In genomic region chr1:209700671-209701070, GRCh38 we compare ENCODE assay signal across 10 cellular contexts. TPM values are rescaled to one million over a fixed set of nuclear protein-coding genes. Genes with fewer than 3 reads are reported as not detected.
A peak's percentile ranks its signal among the peaks of the same experiment; 100 is the strongest.
DNase-seq lines count a peak whose midpoint lies in the region; ATAC-seq and TF ChIP-seq lines count a peak whose summit lies in the region.
"Not testable (repeated sequence)": the region's sequence is repeated elsewhere in the genome, so short reads cannot be mapped to it uniquely, and the experiment has no call there.
"Had no signal": no experiment of that assay in that cellular context is flagged by ENCODE, and none has a peak within 500 bp of the region (broad histone marks: within the 10 kb centered on the region; RNA-seq: fewer than 3 reads in every experiment).

No MANE protein-coding gene starts in this region.

- intact Hi-C loops in activated CD4-positive, alpha-beta memory T cell treated with anti-CD3 and anti-CD28 coated beads for 36 hours (cut with micrococcal nuclease); activated T-helper 1 cell treated with anti-CD3 and anti-CD28 coated beads, Interleukin-12 subunit alpha, Interleukin-12 subunit beta, Interleukin-2, Interleukin-4 antibody, amounts not matched to agents 30 ng/mL and 10 ng/mL and 1 ng/mL, durations not matched to agents 14 hours and 24 hours and 36 hours (cut with micrococcal nuclease); activated naive CD4-positive, alpha-beta T cell treated with anti-CD3 and anti-CD28 coated beads for 36 hours (cut with micrococcal nuclease); right lobe of liver (cut with DNase I): not testable (repeated sequence)

- not testable (repeated sequence) for H3K9me3 Mint-ChIP-seq in activated CD4-positive, alpha-beta memory T cell treated with anti-CD3 and anti-CD28 coated beads for 36 hours; activated T-helper 1 cell treated with anti-CD3 and anti-CD28 coated beads, Interleukin-12 subunit alpha, Interleukin-12 subunit beta, Interleukin-2, Interleukin-4 antibody, amounts not matched to agents 30 ng/mL and 10 ng/mL and 1 ng/mL, durations not matched to agents 14 hours and 24 hours and 36 hours; activated naive CD4-positive, alpha-beta T cell treated with anti-CD3 and anti-CD28 coated beads for 36 hours

- not testable (repeated sequence) for H3K9me3 ChIP-seq in right lobe of liver

- not testable (repeated sequence) for H3K27me3 Mint-ChIP-seq in activated CD4-positive, alpha-beta memory T cell treated with anti-CD3 and anti-CD28 coated beads for 36 hours; activated T-helper 1 cell treated with anti-CD3 and anti-CD28 coated beads, Interleukin-12 subunit alpha, Interleukin-12 subunit beta, Interleukin-2, Interleukin-4 antibody, amounts not matched to agents 30 ng/mL and 10 ng/mL and 1 ng/mL, durations not matched to agents 14 hours and 24 hours and 36 hours (ENCODE audit: insufficient read depth); activated naive CD4-positive, alpha-beta T cell treated with anti-CD3 and anti-CD28 coated beads for 36 hours (ENCODE audit: low read depth)

- not testable (repeated sequence) for ATAC-seq in left lobe of liver, right lobe of liver

- not testable (repeated sequence) for H3K36me3 Mint-ChIP-seq in activated CD4-positive, alpha-beta memory T cell treated with anti-CD3 and anti-CD28 coated beads for 36 hours
- peaks cover 25% of the 10 kb centered on the region for H3K36me3 Mint-ChIP-seq in activated T-helper 1 cell treated with anti-CD3 and anti-CD28 coated beads, Interleukin-12 subunit alpha, Interleukin-12 subunit beta, Interleukin-2, Interleukin-4 antibody, amounts not matched to agents 30 ng/mL and 10 ng/mL and 1 ng/mL, durations not matched to agents 14 hours and 24 hours and 36 hours (ENCODE audit: low read depth)
- H3K36me3 Mint-ChIP-seq in activated naive CD4-positive, alpha-beta T cell treated with anti-CD3 and anti-CD28 coated beads for 36 hours (ENCODE audit: low read depth) = peaks cover 10% of the 10 kb centered on the region

- peaks cover 73% of the 10 kb centered on the region for H3K4me1 Mint-ChIP-seq in activated CD4-positive, alpha-beta memory T cell treated with anti-CD3 and anti-CD28 coated beads for 36 hours (ENCODE audit: low read depth)
- peaks cover 78% of the 10 kb centered on the region for H3K4me1 Mint-ChIP-seq in activated T-helper 1 cell treated with anti-CD3 and anti-CD28 coated beads, Interleukin-12 subunit alpha, Interleukin-12 subunit beta, Interleukin-2, Interleukin-4 antibody, amounts not matched to agents 30 ng/mL and 10 ng/mL and 1 ng/mL, durations not matched to agents 14 hours and 24 hours and 36 hours (ENCODE audit: low read depth)
- H3K4me1 Mint-ChIP-seq in activated naive CD4-positive, alpha-beta T cell treated with anti-CD3 and anti-CD28 coated beads for 36 hours (ENCODE audit: low read depth) = peaks cover 78% of the 10 kb centered on the region

- not testable (repeated sequence) for DNase-seq in activated CD4-positive, alpha-beta memory T cell treated with anti-CD3 and anti-CD28 coated beads for 36 hours; activated T-helper 1 cell treated with anti-CD3 and anti-CD28 coated beads, Interleukin-12 subunit alpha, Interleukin-12 subunit beta, Interleukin-2, Interleukin-4 antibody, amounts not matched to agents 30 ng/mL and 10 ng/mL and 1 ng/mL, durations not matched to agents 14 hours and 24 hours and 36 hours (ENCODE audit: low spot score); activated naive CD4-positive, alpha-beta T cell treated with anti-CD3 and anti-CD28 coated beads for 36 hours; right lobe of liver
- DNase-seq in left lobe of liver (ENCODE audit: low spot score) = peak; percentile 50

- H3K4me3 ChIP-seq in right lobe of liver = not testable (repeated sequence)

- not testable (repeated sequence) for H3K36me3 ChIP-seq in right lobe of liver

- not testable (repeated sequence) for TF ChIP-seq CTCF in right lobe of liver (IDR thresholded peaks at IDR 0.05)

- H3K4me3 Mint-ChIP-seq in activated CD4-positive, alpha-beta memory T cell treated with anti-CD3 and anti-CD28 coated beads for 36 hours; activated T-helper 1 cell treated with anti-CD3 and anti-CD28 coated beads, Interleukin-12 subunit alpha, Interleukin-12 subunit beta, Interleukin-2, Interleukin-4 antibody, amounts not matched to agents 30 ng/mL and 10 ng/mL and 1 ng/mL, durations not matched to agents 14 hours and 24 hours and 36 hours: not testable (repeated sequence)
- peak overlapping the region; percentile 11 for H3K4me3 Mint-ChIP-seq in activated naive CD4-positive, alpha-beta T cell treated with anti-CD3 and anti-CD28 coated beads for 36 hours

- H3K27ac Mint-ChIP-seq in activated CD4-positive, alpha-beta memory T cell treated with anti-CD3 and anti-CD28 coated beads for 36 hours = peak overlapping the region; percentile 47
- H3K27ac Mint-ChIP-seq in activated T-helper 1 cell treated with anti-CD3 and anti-CD28 coated beads, Interleukin-12 subunit alpha, Interleukin-12 subunit beta, Interleukin-2, Interleukin-4 antibody, amounts not matched to agents 30 ng/mL and 10 ng/mL and 1 ng/mL, durations not matched to agents 14 hours and 24 hours and 36 hours = peak overlapping the region; percentile 10
- H3K27ac Mint-ChIP-seq in activated naive CD4-positive, alpha-beta T cell treated with anti-CD3 and anti-CD28 coated beads for 36 hours = peak overlapping the region; percentile 70

- POLR2A ChIA-PET in activated CD4-positive, alpha-beta memory T cell treated with anti-CD3 and anti-CD28 coated beads for 36 hours (lab: Charles Lee) = interaction anchor here (1.8 kb wide), 1 partner anchor 55 kb away, joined by 6 read pairs; the partner anchor contains the start of gene TRAF3IP3

- H3K4me1 ChIP-seq in right lobe of liver = peaks cover 0 to 30% (median 11%) of the 10 kb centered on the region in 4 donors

- CTCF ChIA-PET in activated CD4-positive, alpha-beta memory T cell treated with anti-CD3 and anti-CD28 coated beads for 36 hours (lab: Charles Lee) = interaction anchor here (1.5 kb wide), 1 partner anchor 48 kb away, joined by 5 read pairs; no protein-coding TSS in a partner anchor
- CTCF ChIA-PET in activated naive CD4-positive, alpha-beta T cell treated with anti-CD3 and anti-CD28 coated beads for 36 hours (lab: Charles Lee) = interaction anchor here (0.6 to 1.3 kb wide), 3 partner anchors 27 to 48 kb away, joined by 4 read pairs; no protein-coding TSS in a partner anchor

- TF ChIP-seq POLR2A in right lobe of liver (IDR thresholded peaks at IDR 0.05) = not testable (repeated sequence)

- H3K27ac ChIP-seq in right lobe of liver = peak overlapping the region in 2 of 3 donors; percentile 60 to 77

- H3K27me3 ChIP-seq in right lobe of liver = not testable (repeated sequence)

RNA-seq across cellular contexts. Expression of gene HSD11B1, which starts 4.0 kb away (rescaled TPM):
- 10 to 100 TPM; 22.4 to 23.9 TPM for total RNA-seq in activated CD4-positive, alpha-beta memory T cell treated with anti-CD3 and anti-CD28 coated beads for 36 hours
- total RNA-seq in activated T-helper 1 cell treated with anti-CD3 and anti-CD28 coated beads, Interleukin-12 subunit alpha, Interleukin-12 subunit beta, Interleukin-2, Interleukin-4 antibody, amounts not matched to agents 30 ng/mL and 10 ng/mL and 1 ng/mL, durations not matched to agents 14 hours and 24 hours and 36 hours = 15.9 and 17.9 TPM in 2 replicates
- total RNA-seq in activated naive CD4-positive, alpha-beta T cell treated with anti-CD3 and anti-CD28 coated beads for 36 hours = 1 to 10 TPM; 6.7 to 8.0 TPM
- 479 TPM for total RNA-seq in left lobe of liver
- 100 to 1,000 TPM; 281 to 749 (median 512) TPM for total RNA-seq in right lobe of liver
- total RNA-seq: A673, Daoy, G401, GM12878 had no signal

RNA-seq across cellular contexts. Expression of gene G0S2, which starts 25.5 kb away (rescaled TPM):
- 10 to 100 TPM; 92.7 to 93.1 TPM for total RNA-seq in activated CD4-positive, alpha-beta memory T cell treated with anti-CD3 and anti-CD28 coated beads for 36 hours
- total RNA-seq in activated T-helper 1 cell treated with anti-CD3 and anti-CD28 coated beads, Interleukin-12 subunit alpha, Interleukin-12 subunit beta, Interleukin-2, Interleukin-4 antibody, amounts not matched to agents 30 ng/mL and 10 ng/mL and 1 ng/mL, durations not matched to agents 14 hours and 24 hours and 36 hours = 501 and 509 TPM in 2 replicates
- total RNA-seq in activated naive CD4-positive, alpha-beta T cell treated with anti-CD3 and anti-CD28 coated beads for 36 hours = 100 to 1,000 TPM; 138 to 139 TPM
- total RNA-seq in left lobe of liver = 75.0 TPM
- 100 to 1,000 TPM in 4 of 6 experiments, 10 to 100 TPM in 2; 36.9 to 749 (median 247) TPM for total RNA-seq in right lobe of liver
- total RNA-seq: CD4-positive, CD25-positive, alpha-beta regulatory T cell; G401 had no signal

RNA-seq across cellular contexts. Expression of gene LAMB3, which starts 48.4 kb away (rescaled TPM):
- 10 to 100 TPM; 14.6 to 14.7 TPM for total RNA-seq in activated CD4-positive, alpha-beta memory T cell treated with anti-CD3 and anti-CD28 coated beads for 36 hours
- 15.8 and 18.3 TPM in 2 replicates for total RNA-seq in activated T-helper 1 cell treated with anti-CD3 and anti-CD28 coated beads, Interleukin-12 subunit alpha, Interleukin-12 subunit beta, Interleukin-2, Interleukin-4 antibody, amounts not matched to agents 30 ng/mL and 10 ng/mL and 1 ng/mL, durations not matched to agents 14 hours and 24 hours and 36 hours
- total RNA-seq in activated naive CD4-positive, alpha-beta T cell treated with anti-CD3 and anti-CD28 coated beads for 36 hours = 10 to 100 TPM; 11.8 to 13.0 TPM
- total RNA-seq in left lobe of liver = 7.8 TPM
- total RNA-seq in right lobe of liver = 10 to 100 TPM in 1 of 6 experiments, 1 to 10 TPM in 5; 5.0 to 14.6 (median 8.4) TPM
- total RNA-seq: G401 had no signal

RNA-seq across cellular contexts. Expression of gene TRAF3IP3, which starts 55.2 kb away (rescaled TPM):
- 100 to 1,000 TPM; 212 to 217 TPM for total RNA-seq in activated CD4-positive, alpha-beta memory T cell treated with anti-CD3 and anti-CD28 coated beads for 36 hours
- 378 and 384 TPM in 2 replicates for total RNA-seq in activated T-helper 1 cell treated with anti-CD3 and anti-CD28 coated beads, Interleukin-12 subunit alpha, Interleukin-12 subunit beta, Interleukin-2, Interleukin-4 antibody, amounts not matched to agents 30 ng/mL and 10 ng/mL and 1 ng/mL, durations not matched to agents 14 hours and 24 hours and 36 hours
- total RNA-seq in activated naive CD4-positive, alpha-beta T cell treated with anti-CD3 and anti-CD28 coated beads for 36 hours = 100 to 1,000 TPM; 107 to 113 TPM
- 1.4 TPM for total RNA-seq in left lobe of liver
- total RNA-seq in right lobe of liver = 1 to 10 TPM in 5 of 6 experiments, under 1 TPM in 1; 0.95 to 7.7 (median 1.6) TPM
- total RNA-seq: Daoy had no signal

Comparison
In these comparisons a context has a peak if more than half of its experiments do, and no peak if none do; other contexts are left out.
1. H3K27ac Mint-ChIP-seq: peak in every context shown above with its lines; median percentile 70 in activated naive CD4-positive, alpha-beta T cell treated with anti-CD3 and anti-CD28 coated beads for 36 hours; 47 in activated CD4-positive, alpha-beta memory T cell treated with anti-CD3 and anti-CD28 coated beads for 36 hours; 10 in activated T-helper 1 cell treated with anti-CD3 and anti-CD28 coated beads, Interleukin-12 subunit alpha, Interleukin-12 subunit beta, Interleukin-2, Interleukin-4 antibody, amounts not matched to agents 30 ng/mL and 10 ng/mL and 1 ng/mL, durations not matched to agents 14 hours and 24 hours and 36 hours.
2. RNA of gene HSD11B1, which starts 4.0 kb away (total RNA-seq): 281 to 749 TPM in right lobe of liver and 479 TPM in left lobe of liver (single experiment); 22.4 to 23.9 TPM in activated CD4-positive, alpha-beta memory T cell treated with anti-CD3 and anti-CD28 coated beads for 36 hours, 15.9 to 17.9 TPM in activated T-helper 1 cell treated with anti-CD3 and anti-CD28 coated beads, Interleukin-12 subunit alpha, Interleukin-12 subunit beta, Interleukin-2, Interleukin-4 antibody, amounts not matched to agents 30 ng/mL and 10 ng/mL and 1 ng/mL, durations not matched to agents 14 hours and 24 hours and 36 hours and 6.7 to 8.0 TPM in activated naive CD4-positive, alpha-beta T cell treated with anti-CD3 and anti-CD28 coated beads for 36 hours; every median in the first group is over 10 times any median in the second.